ENCODE assay signal across 1 cellular context in the genomic region with DNA sequence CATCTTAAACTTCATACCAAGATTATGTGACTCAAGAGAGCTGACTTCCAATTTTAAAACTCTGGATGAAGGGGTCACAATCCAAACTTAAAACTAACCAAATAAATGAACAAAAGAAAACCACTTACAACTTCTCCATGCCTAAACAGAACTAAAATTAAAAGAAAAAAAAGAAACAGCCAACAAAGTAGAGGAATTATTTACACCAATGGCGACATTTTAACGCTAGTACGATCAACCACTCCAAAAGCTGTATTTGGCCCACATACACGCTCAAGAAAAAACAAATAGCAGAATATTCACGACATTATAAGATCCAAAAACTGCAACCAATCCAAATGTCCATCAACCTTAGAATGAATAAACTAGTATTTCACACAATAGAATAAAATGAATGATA.
TF ChIP-seq lines count a peak whose summit lies in the region.

No MANE protein-coding gene starts in this region.

TF ChIP-seq in HEK293, 187 proteins besides CTCF, POLR2A, EP300 and RAD21 (continued from another document):
- TF ChIP-seq, protein P1, sequence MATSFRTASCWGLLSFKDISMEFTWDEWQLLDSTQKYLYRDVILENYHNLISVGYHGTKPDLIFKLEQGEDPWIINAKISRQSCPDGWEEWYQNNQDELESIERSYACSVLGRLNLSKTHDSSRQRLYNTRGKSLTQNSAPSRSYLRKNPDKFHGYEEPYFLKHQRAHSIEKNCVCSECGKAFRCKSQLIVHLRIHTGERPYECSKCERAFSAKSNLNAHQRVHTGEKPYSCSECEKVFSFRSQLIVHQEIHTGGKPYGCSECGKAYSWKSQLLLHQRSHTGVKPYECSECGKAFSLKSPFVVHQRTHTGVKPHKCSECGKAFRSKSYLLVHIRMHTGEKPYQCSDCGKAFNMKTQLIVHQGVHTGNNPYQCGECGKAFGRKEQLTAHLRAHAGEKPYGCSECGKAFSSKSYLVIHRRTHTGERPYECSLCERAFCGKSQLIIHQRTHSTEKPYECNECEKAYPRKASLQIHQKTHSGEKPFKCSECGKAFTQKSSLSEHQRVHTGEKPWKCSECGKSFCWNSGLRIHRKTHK (tag by site-specific recombination; IDR thresholded peaks at IDR 0.05) = no peak
- TF ChIP-seq ZNF510 (tag by site-specific recombination; IDR thresholded peaks at IDR 0.05; ENCODE audit: insufficient replicate concordance) = no peak
